In the genomic region with DNA sequence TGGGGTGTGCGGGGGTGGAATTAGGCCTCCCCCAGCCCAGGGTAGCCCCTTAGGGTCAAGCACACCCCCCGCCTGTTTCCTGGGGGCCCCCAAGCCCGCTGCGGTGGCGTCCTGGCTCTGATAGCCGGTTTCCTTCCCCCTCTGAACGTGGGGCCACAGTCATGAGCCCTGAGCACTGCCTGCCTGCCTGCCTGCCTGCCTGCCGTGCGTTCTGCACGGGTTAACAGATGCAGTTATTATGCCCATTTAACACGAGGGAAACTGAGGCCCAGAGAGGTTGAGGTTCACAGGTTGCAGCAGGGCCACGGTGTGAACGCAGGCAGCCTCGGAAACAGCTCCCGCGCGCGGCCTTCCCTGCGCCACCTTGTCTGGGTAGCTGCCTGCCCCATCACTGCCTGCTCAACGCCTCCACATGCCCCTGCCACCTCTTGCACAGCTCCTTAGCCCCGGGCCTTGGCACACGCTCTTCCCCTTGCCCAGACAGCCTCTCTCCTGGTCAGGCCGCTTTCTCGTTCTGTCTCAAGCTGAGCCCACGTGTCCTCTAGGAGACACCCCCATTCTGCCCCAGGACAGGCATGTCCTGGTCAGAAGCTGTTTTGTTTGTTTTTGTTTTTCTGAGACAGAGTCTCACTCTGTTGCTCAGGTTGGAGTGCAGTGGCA, we compare ENCODE assay signal across 13 cellular contexts. TPM values are rescaled to one million over a fixed set of nuclear protein-coding genes. Genes with fewer than 3 reads are reported as not detected.
DNase-seq lines count a peak whose midpoint lies in the region; TF ChIP-seq lines count a peak whose summit lies in the region.
"Had no signal": no experiment of that assay in that cellular context is flagged by ENCODE, and none has a peak within 500 bp of the region (broad histone marks: within the 10 kb centered on the region; RNA-seq: fewer than 3 reads in every experiment).

No MANE protein-coding gene starts in this region.

- TF ChIP-seq CTCF in Calu3 (IDR thresholded peaks at IDR 0.05; ENCODE audit: unreplicated experiment) (no peak), choroid plexus epithelial cell (conservative IDR thresholded peaks at IDR 0.05; ENCODE audit: low read depth, low read length) (no peak), neural crest cell (conservative IDR thresholded peaks at IDR 0.05) (no peak), coronary artery (IDR thresholded peaks at IDR 0.05) (no peak), lower leg skin (IDR thresholded peaks at IDR 0.05) (no peak)

- WGBS in lower leg skin, 2 donors, result 29 to 35% methylated on average over 16 to 23 of the region's 25 CpGs

- no peak for DNase-seq in Calu3
- DNase-seq in choroid plexus epithelial cell (ENCODE audit: low read depth), result no peak
- no peak for DNase-seq in neural crest cell (ENCODE audit: low read depth, low spot score)
- DNase-seq in coronary artery (ENCODE audit: low spot score), result no peak
- no peak for DNase-seq in lower leg skin (ENCODE audit: low spot score in 2 of 2)
- DNase-seq in DMS153 (lab: John Stamatoyannopoulos, UW), result no peak
- DNase-seq in C1 segment of cervical spinal cord (lab: John Stamatoyannopoulos, UW), result no peak
- DNase-seq: DMS53; NCI-H510A; ovary; stimulated activated CD4-positive, alpha-beta T cell treated with anti-CD3 and anti-CD28 coated beads, Interleukin-4, amount 100 ng/mL, for 4 hours; SW 1271 had no signal

- intact Hi-C loops in Calu3 (cut with micrococcal nuclease; ENCODE audit: unreplicated experiment) (no loop called here), lower leg skin (cut with DNase I; ENCODE audit: low total_unique reads) (no loop called here)

- H3K4me3 Mint-ChIP-seq in Calu3 (ENCODE audit: low read depth, unreplicated experiment), result peak overlapping the region; percentile 4
- H3K4me3 Mint-ChIP-seq in neural crest cell, result peak overlapping the region; percentile 53

- no peaks in the 10 kb centered on the region for H3K27me3 Mint-ChIP-seq in Calu3 (ENCODE audit: unreplicated experiment)
- no peaks in the 10 kb centered on the region for H3K27me3 Mint-ChIP-seq in neural crest cell (ENCODE audit: low read depth)

- H3K27ac Mint-ChIP-seq in Calu3 (ENCODE audit: unreplicated experiment) (no peak overlapping the region), neural crest cell (ENCODE audit: unreplicated experiment) (no peak overlapping the region)

- CTCF ChIA-PET in Calu3 (lab: Charles Lee), result no interaction called here

- H3K27ac ChIP-seq in coronary artery, result no peak overlapping the region

- TF ChIP-seq POLR2A in lower leg skin (IDR thresholded peaks at IDR 0.05), result no peak

- H3K36me3 Mint-ChIP-seq in Calu3 (ENCODE audit: insufficient read depth, unreplicated experiment) (peaks cover 20% of the 10 kb centered on the region), neural crest cell (ENCODE audit: low read depth) (no peaks in the 10 kb centered on the region)

- H3K4me3 ChIP-seq in choroid plexus epithelial cell (ENCODE audit: low read depth, low read length) (peak overlapping the region; percentile 31), coronary artery (no peak overlapping the region), lower leg skin (ENCODE audit: low read depth, poor library complexity, severe bottlenecking) (no peak overlapping the region)
- H3K4me3 ChIP-seq: ovary had no signal

- BruUV-seq in Calu3 (replicated peaks; lab: Mats Ljungman, UMichigan), result no TSS peak

- H3K9me3 Mint-ChIP-seq in Calu3 (ENCODE audit: low read depth, unreplicated experiment), result no peaks in the 10 kb centered on the region
- H3K9me3 Mint-ChIP-seq in neural crest cell, result no peaks in the 10 kb centered on the region

- H3K4me1 Mint-ChIP-seq in Calu3 (ENCODE audit: low read depth, unreplicated experiment), result peaks cover 10% of the 10 kb centered on the region
- H3K4me1 Mint-ChIP-seq in neural crest cell, result peaks cover 5% of the 10 kb centered on the region

TF ChIP-seq in PFSK-1, 5 proteins besides CTCF, POLR2A, EP300 and RAD21:
- TF ChIP-seq SIN3A (IDR thresholded peaks at IDR 0.05; ENCODE audit: borderline replicate concordance, insufficient read depth, low read length) (no peak), FOXP2 (optimal IDR thresholded peaks at IDR 0.05; ENCODE audit: borderline replicate concordance, extremely low read depth, extremely low read length, insufficient read depth) (peak; percentile 10), TAF1 (IDR thresholded peaks at IDR 0.05; ENCODE audit: borderline replicate concordance, insufficient read depth, low read length) (no peak), POLR2AphosphoS5 (IDR thresholded peaks at IDR 0.05; ENCODE audit: low read depth, low read length) (no peak)
- TF ChIP-seq, protein P1, sequence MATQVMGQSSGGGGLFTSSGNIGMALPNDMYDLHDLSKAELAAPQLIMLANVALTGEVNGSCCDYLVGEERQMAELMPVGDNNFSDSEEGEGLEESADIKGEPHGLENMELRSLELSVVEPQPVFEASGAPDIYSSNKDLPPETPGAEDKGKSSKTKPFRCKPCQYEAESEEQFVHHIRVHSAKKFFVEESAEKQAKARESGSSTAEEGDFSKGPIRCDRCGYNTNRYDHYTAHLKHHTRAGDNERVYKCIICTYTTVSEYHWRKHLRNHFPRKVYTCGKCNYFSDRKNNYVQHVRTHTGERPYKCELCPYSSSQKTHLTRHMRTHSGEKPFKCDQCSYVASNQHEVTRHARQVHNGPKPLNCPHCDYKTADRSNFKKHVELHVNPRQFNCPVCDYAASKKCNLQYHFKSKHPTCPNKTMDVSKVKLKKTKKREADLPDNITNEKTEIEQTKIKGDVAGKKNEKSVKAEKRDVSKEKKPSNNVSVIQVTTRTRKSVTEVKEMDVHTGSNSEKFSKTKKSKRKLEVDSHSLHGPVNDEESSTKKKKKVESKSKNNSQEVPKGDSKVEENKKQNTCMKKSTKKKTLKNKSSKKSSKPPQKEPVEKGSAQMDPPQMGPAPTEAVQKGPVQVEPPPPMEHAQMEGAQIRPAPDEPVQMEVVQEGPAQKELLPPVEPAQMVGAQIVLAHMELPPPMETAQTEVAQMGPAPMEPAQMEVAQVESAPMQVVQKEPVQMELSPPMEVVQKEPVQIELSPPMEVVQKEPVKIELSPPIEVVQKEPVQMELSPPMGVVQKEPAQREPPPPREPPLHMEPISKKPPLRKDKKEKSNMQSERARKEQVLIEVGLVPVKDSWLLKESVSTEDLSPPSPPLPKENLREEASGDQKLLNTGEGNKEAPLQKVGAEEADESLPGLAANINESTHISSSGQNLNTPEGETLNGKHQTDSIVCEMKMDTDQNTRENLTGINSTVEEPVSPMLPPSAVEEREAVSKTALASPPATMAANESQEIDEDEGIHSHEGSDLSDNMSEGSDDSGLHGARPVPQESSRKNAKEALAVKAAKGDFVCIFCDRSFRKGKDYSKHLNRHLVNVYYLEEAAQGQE (IDR thresholded peaks at IDR 0.05; ENCODE audit: insufficient read depth in 1 of 2, low read depth in 2 of 2, low read length in 2 of 2), result no peak

RNA-seq across cellular contexts. Expression of a gene that starts 1.2 kb away (rescaled TPM):
- 14.3 and 19.4 TPM in 2 replicates for total RNA-seq in Calu3 (2022)
- polyA plus RNA-seq in PFSK-1 (2012; ENCODE audit: insufficient read length, low read depth), result 160 TPM
- 42.6 and 45.6 TPM in 2 replicates for total RNA-seq in neural crest cell
- total RNA-seq in lower leg skin, result 10 to 100 TPM; 33.8 to 72.0 (median 46.0) TPM

RNA-seq across cellular contexts. Expression of a gene that starts 4.8 kb away (rescaled TPM):
- total RNA-seq in Calu3 (2022), result 148 and 151 TPM in 2 replicates
- polyA plus RNA-seq in PFSK-1 (2012; ENCODE audit: insufficient read length, low read depth), result 189 TPM
- 146 and 157 TPM in 2 replicates for total RNA-seq in neural crest cell
- 10 to 100 TPM; 28.6 to 60.5 (median 48.2) TPM for total RNA-seq in lower leg skin

RNA-seq across cellular contexts. Expression of a gene that starts 18.8 kb away (rescaled TPM):
- total RNA-seq in Calu3 (2022) (60.3 and 67.9 TPM in 2 replicates), neural crest cell (89.7 and 90.6 TPM in 2 replicates), lower leg skin (100 to 1,000 TPM; 108 to 217 (median 128) TPM)
- 475 TPM for polyA plus RNA-seq in PFSK-1 (2012; ENCODE audit: insufficient read length, low read depth)

RNA-seq across cellular contexts. Expression of a gene that starts 35.7 kb away (rescaled TPM):
- total RNA-seq in Calu3 (2022), result 628 and 642 TPM in 2 replicates
- 2,659 TPM for polyA plus RNA-seq in PFSK-1 (2012; ENCODE audit: insufficient read length, low read depth)
- 1,578 and 1,580 TPM in 2 replicates for total RNA-seq in neural crest cell
- total RNA-seq in lower leg skin, result 1,000 to 10,000 TPM; 2,226 to 7,190 (median 4,396) TPM

RNA-seq across cellular contexts. Expression of a gene that starts 47.4 kb away (rescaled TPM):
- total RNA-seq in Calu3 (2022), result 0.12 and 0.44 TPM in 2 replicates
- polyA plus RNA-seq in PFSK-1 (2012; ENCODE audit: insufficient read length, low read depth), result 7.4 TPM
- 39.2 and 43.0 TPM in 2 replicates for total RNA-seq in neural crest cell
- total RNA-seq in lower leg skin, result 1 to 10 TPM in 1 of 4 donors, under 1 TPM in 2, not detected in 1; 0.11 to 1.1 (median 0.23) TPM
